Comparison of ENCODE assay signal across 8 cellular contexts in the genomic region with DNA sequence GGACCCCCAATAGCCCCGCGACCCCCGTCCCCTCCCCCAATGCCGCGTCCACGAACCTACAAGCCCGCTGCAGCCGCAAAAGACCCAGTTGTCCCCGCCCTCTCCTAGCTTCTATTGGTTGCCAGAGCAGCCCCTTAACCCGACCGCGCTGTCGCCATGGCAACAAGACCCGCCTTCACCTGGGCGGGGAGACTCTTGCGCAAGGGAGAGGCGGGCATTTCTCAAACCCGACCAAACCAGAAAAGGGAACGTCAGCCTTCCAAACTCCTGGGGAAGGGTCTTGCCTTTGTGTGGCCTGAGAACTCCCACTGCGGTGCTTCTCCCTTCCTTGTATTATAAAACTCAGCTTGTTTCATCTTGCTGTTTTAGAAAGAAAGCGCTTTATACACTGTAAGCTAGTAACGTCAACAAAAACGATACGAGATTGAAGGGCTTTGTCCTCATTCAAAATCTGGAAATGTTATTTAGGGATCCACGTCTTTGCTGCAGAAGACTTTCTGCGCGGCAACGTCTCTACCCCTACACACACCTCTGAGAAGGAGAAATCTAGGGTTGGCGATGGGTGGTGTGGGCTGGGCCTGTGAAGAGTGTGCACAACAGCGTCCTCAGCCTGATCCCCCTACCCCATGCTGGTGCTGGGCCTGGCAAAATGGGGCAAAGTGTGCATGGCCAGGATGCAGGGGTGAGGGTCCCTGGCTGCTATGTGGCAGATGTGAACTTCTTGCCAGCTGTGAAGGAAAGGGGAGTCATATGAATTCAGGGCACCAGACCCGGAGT.
DNase-seq lines count a peak whose midpoint lies in the region; ATAC-seq lines count a peak whose summit lies in the region.

A gene (minus strand): TSS at position 86 of the 777 bp plus-strand sequence. CDS start 551 bp downstream, outside the sequence.

- peak within 1 kb of the TSS; percentile 84 for H3K27ac Mint-ChIP-seq in activated naive CD4-positive, alpha-beta T cell treated with anti-CD3 and anti-CD28 coated beads, Interleukin-2, amount 50 U/mL, for 24 hours

- ATAC-seq in HG02642 (IDR thresholded peaks at IDR 0.05; ENCODE audit: poor library complexity, unreplicated experiment), result peak; percentile 99

- peaks cover 24% of the 10 kb centered on the region for H3K4me1 Mint-ChIP-seq in activated naive CD4-positive, alpha-beta T cell treated with anti-CD3 and anti-CD28 coated beads, Interleukin-2, amount 50 U/mL, for 24 hours

- DNase-seq in GM04503 (ENCODE audit: low read depth) (peak; percentile 51), NCI-H1105 (lab: John Stamatoyannopoulos, UW) (peak; percentile 96), SKM-1 (lab: John Stamatoyannopoulos, UW; ENCODE audit: unreplicated experiment) (peak; percentile 94), globus pallidus (ENCODE audit: low spot score) (peak; percentile 96), nucleus accumbens (lab: John Stamatoyannopoulos, UW) (peak; percentile 63 to 99 (median 93)), superior temporal gyrus (ENCODE audit: extremely low spot score) (peak; percentile 98)

- H3K4me3 Mint-ChIP-seq in activated naive CD4-positive, alpha-beta T cell treated with anti-CD3 and anti-CD28 coated beads, Interleukin-2, amount 50 U/mL, for 24 hours, result peak within 1 kb of the TSS; percentile 91

- H3K9me3 Mint-ChIP-seq in activated naive CD4-positive, alpha-beta T cell treated with anti-CD3 and anti-CD28 coated beads, Interleukin-2, amount 50 U/mL, for 24 hours, result no peaks in the 10 kb centered on the region

- no peaks in the 10 kb centered on the region for H3K36me3 Mint-ChIP-seq in activated naive CD4-positive, alpha-beta T cell treated with anti-CD3 and anti-CD28 coated beads, Interleukin-2, amount 50 U/mL, for 24 hours

- H3K27me3 Mint-ChIP-seq in activated naive CD4-positive, alpha-beta T cell treated with anti-CD3 and anti-CD28 coated beads, Interleukin-2, amount 50 U/mL, for 24 hours, result no peaks in the 10 kb centered on the region

Comparison
In these comparisons a context has a peak if more than half of its experiments do, and no peak if none do; other contexts are left out.
1. Peak in every context shown above with its lines: DNase-seq and ATAC-seq.